Comparison of ENCODE assay signal across 19 cellular contexts in genomic region chr9:78985084-78985738, GRCh38.
DNase-seq lines count a peak whose midpoint lies in the region; FAIRE-seq and TF ChIP-seq lines count a peak whose summit lies in the region.
"Had no signal": no experiment of that assay in that cellular context is flagged by ENCODE, and none has a peak within 500 bp of the region (broad histone marks: within the 10 kb centered on the region; RNA-seq: fewer than 3 reads in every experiment).

No MANE protein-coding gene starts in this region.

- peaks cover 20% of the 10 kb centered on the region for H3K4me1 Mint-ChIP-seq in MCF 10A (ENCODE audit: insufficient read depth, unreplicated experiment)
- H3K4me1 Mint-ChIP-seq: activated T-helper 17 cell treated with anti-CD3 and anti-CD28 coated beads, Interleukin-2, amount 50 U/mL, for 72 hours; natural killer cell had no signal

- H3K27ac ChIP-seq in breast epithelium: no peak overlapping the region
- no peak overlapping the region for H3K27ac ChIP-seq in H1 (ENCODE audit: low read depth, low read length)
- H3K27ac ChIP-seq in small intestine (ENCODE audit: low read depth in 1 of 2, low read length in 1 of 2): no peak overlapping the region
- H3K27ac ChIP-seq: adrenal gland, gastrocnemius medialis had no signal

- no peaks in the 10 kb centered on the region for H3K27me3 Mint-ChIP-seq in MCF 10A (ENCODE audit: insufficient read depth, unreplicated experiment)
- H3K27me3 Mint-ChIP-seq: activated T-helper 17 cell treated with anti-CD3 and anti-CD28 coated beads, Interleukin-2, amount 50 U/mL, for 72 hours had no signal

- no peak overlapping the region for H3K4me3 ChIP-seq in breast epithelium
- H3K4me3 ChIP-seq in H1 (ENCODE audit: extremely low read depth in 1 of 4, insufficient read depth in 2 of 4, low read depth in 3 of 4, low read length in 4 of 4): no peak overlapping the region
- H3K4me3 ChIP-seq in skeletal muscle satellite cell (ENCODE audit: low read length): peak overlapping the region; percentile 5
- H3K4me3 ChIP-seq in small intestine (ENCODE audit: low read depth in 1 of 2, low read length in 2 of 2): no peak overlapping the region
- H3K4me3 ChIP-seq: adrenal gland, gastrocnemius medialis, GM23338 had no signal

- H3K18ac ChIP-seq in H1 (ENCODE audit: extremely low read depth, low read length): no peak overlapping the region

- no peak overlapping the region for H4K8ac ChIP-seq in H1 (ENCODE audit: extremely low read depth, insufficient read depth, low read length)

- BruUV-seq in MCF 10A (replicated peaks; lab: Mats Ljungman, UMichigan): no TSS peak

- no peak overlapping the region for H4K91ac ChIP-seq in H1 (replicated peaks; ENCODE audit: insufficient read length, low read length)

- no peak overlapping the region for H4K5ac ChIP-seq in H1 (ENCODE audit: insufficient read length, low read depth, low read length)

- 0 out of 2 replicates have a peak overlapping the region, but pooled peaks have one; percentile 16 for H2BK20ac ChIP-seq in H1 (ENCODE audit: low read length)

- no peak overlapping the region for H3K4me2 ChIP-seq in H1 (ENCODE audit: insufficient read depth in 1 of 2, low read depth in 2 of 2, low read length in 2 of 2)
- peak overlapping the region; percentile 62 for H3K4me2 ChIP-seq in skeletal muscle satellite cell (ENCODE audit: low read length)
- H3K4me2 ChIP-seq: GM23338 had no signal

- H3K9ac ChIP-seq in H1 (replicated peaks in 1 of 4; ENCODE audit: extremely low read depth in 1 of 4, low read depth in 3 of 4, low read length in 3 of 4) (no peak overlapping the region), skeletal muscle satellite cell (ENCODE audit: low read depth, low read length) (no peak overlapping the region)

- peaks cover 7% of the 10 kb centered on the region for H3K9me3 Mint-ChIP-seq in MCF 10A (ENCODE audit: unreplicated experiment)
- H3K9me3 Mint-ChIP-seq: activated T-helper 17 cell treated with anti-CD3 and anti-CD28 coated beads, Interleukin-2, amount 50 U/mL, for 72 hours; GM23338 had no signal

- POLR2A ChIA-PET in MCF 10A (lab: Yijun Ruan, JAX): interaction anchor here (0.8 kb wide), 1 partner anchor 20 kb away, joined by 3 read pairs; no protein-coding TSS in a partner anchor
- POLR2A ChIA-PET in H1 (lab: Charles Lee; ENCODE audit: partially characterized antibody): no interaction called here

- H3K36me3 ChIP-seq in breast epithelium (no peaks in the 10 kb centered on the region), H1 (ENCODE audit: control insufficient read depth in 2 of 4, insufficient read depth in 4 of 4, low read length in 3 of 4) (no peaks in the 10 kb centered on the region), skeletal muscle satellite cell (ENCODE audit: insufficient read depth, low read length) (no peaks in the 10 kb centered on the region), small intestine (ENCODE audit: control insufficient read depth in 2 of 2, insufficient read depth in 2 of 2, low read length in 2 of 2) (no peaks in the 10 kb centered on the region)
- H3K36me3 ChIP-seq: adrenal gland, gastrocnemius medialis had no signal

- H3K4me1 ChIP-seq in breast epithelium (no peaks in the 10 kb centered on the region), H1 (replicated peaks in 1 of 4; ENCODE audit: control insufficient read depth in 3 of 4, insufficient read depth in 4 of 4, low read length in 3 of 4) (peaks cover 0 to 7% (median 5%) of the 10 kb centered on the region in 4 experiments; a peak in 3 of 7 replicates), skeletal muscle satellite cell (ENCODE audit: control insufficient read depth, insufficient read depth, low read length) (peaks cover 35% of the 10 kb centered on the region), small intestine (ENCODE audit: control insufficient read depth in 2 of 2, insufficient read depth in 1 of 2, low read depth in 1 of 2, low read length in 1 of 2) (no peaks in the 10 kb centered on the region)
- H3K4me1 ChIP-seq: adrenal gland, gastrocnemius medialis had no signal

- H3K9me3 ChIP-seq in breast epithelium (no peaks in the 10 kb centered on the region), H1 (ENCODE audit: insufficient read depth in 2 of 2, low read depth in 1 of 2, low read length in 1 of 2) (no peaks in the 10 kb centered on the region), skeletal muscle satellite cell (replicated peaks; ENCODE audit: low read length) (no peaks in the 10 kb centered on the region), small intestine (ENCODE audit: control insufficient read depth, low read depth) (no peaks in the 10 kb centered on the region)
- H3K9me3 ChIP-seq: adrenal gland, gastrocnemius medialis had no signal

- TF ChIP-seq CTCF in MCF 10A (IDR thresholded peaks at IDR 0.05; ENCODE audit: unreplicated experiment): no peak
- TF ChIP-seq CTCF in breast epithelium (IDR thresholded peaks at IDR 0.05): no peak
- TF ChIP-seq CTCF in H1 (IDR thresholded peaks at IDR 0.05; ENCODE audit: control extremely low read depth in 1 of 3, insufficient read depth in 1 of 3, low read depth in 1 of 3, low read length in 3 of 3): no peak

- no peak for FAIRE-seq in H1 (lab: Jason Lieb, UNC)
- FAIRE-seq in small intestine (lab: Jason Lieb, UNC): no peak
- FAIRE-seq: urothelium cell line had no signal

- H4K20me1 ChIP-seq in H1 (replicated peaks in 1 of 2; ENCODE audit: control insufficient read depth in 1 of 2, insufficient read depth in 2 of 2, low read length in 2 of 2): no peaks in the 10 kb centered on the region

- no peak overlapping the region for H2BK5ac ChIP-seq in H1 (ENCODE audit: low read depth, low read length)

- H3K27me3 ChIP-seq in breast epithelium (no peaks in the 10 kb centered on the region), H1 (replicated peaks in 1 of 4; ENCODE audit: control insufficient read depth in 3 of 4, extremely low read depth in 1 of 4, insufficient read depth in 3 of 4, low read length in 3 of 4) (no peaks in the 10 kb centered on the region), skeletal muscle satellite cell (ENCODE audit: control insufficient read depth, insufficient read depth, low read length) (no peaks in the 10 kb centered on the region), small intestine (ENCODE audit: control insufficient read depth in 2 of 2, insufficient read depth in 2 of 2, low read length in 2 of 2) (no peaks in the 10 kb centered on the region)
- H3K27me3 ChIP-seq: adrenal gland, gastrocnemius medialis had no signal

- H3K14ac ChIP-seq in H1 (ENCODE audit: insufficient read length): no peak overlapping the region

- no peak overlapping the region; the same call in 1 of the 2 replicates for H2AFZ ChIP-seq in H1 (ENCODE audit: low read length)
- H2AFZ ChIP-seq: GM23338 had no signal

- no peaks in the 10 kb centered on the region for H3K23me2 ChIP-seq in H1 (ENCODE audit: low read depth, low read length)

- no peak overlapping the region for H2BK12ac ChIP-seq in H1 (ENCODE audit: low read depth, low read length)

- H3K4me3 Mint-ChIP-seq in MCF 10A (ENCODE audit: unreplicated experiment): peak overlapping the region; percentile 13
- H3K4me3 Mint-ChIP-seq: activated T-helper 17 cell treated with anti-CD3 and anti-CD28 coated beads, Interleukin-2, amount 50 U/mL, for 72 hours; GM23338; natural killer cell had no signal

- H3K27ac Mint-ChIP-seq in MCF 10A (ENCODE audit: low read depth, unreplicated experiment): no peak overlapping the region
- H3K27ac Mint-ChIP-seq: activated T-helper 17 cell treated with anti-CD3 and anti-CD28 coated beads, Interleukin-2, amount 50 U/mL, for 72 hours; GM23338; natural killer cell had no signal

- no peak overlapping the region for H2BK120ac ChIP-seq in H1 (replicated peaks; ENCODE audit: low read depth, low read length)

- H3K4ac ChIP-seq in H1 (replicated peaks; ENCODE audit: insufficient read length, low read depth, low read length): no peak overlapping the region

- H3K79me2 ChIP-seq in H1 (ENCODE audit: control insufficient read depth in 1 of 2, insufficient read depth in 2 of 2, low read length in 2 of 2): no peaks in the 10 kb centered on the region

- no peak overlapping the region for H2AK5ac ChIP-seq in H1 (ENCODE audit: low read depth, low read length)

- H3K36me3 Mint-ChIP-seq in MCF 10A (ENCODE audit: insufficient read depth, unreplicated experiment): no peaks in the 10 kb centered on the region
- H3K36me3 Mint-ChIP-seq: natural killer cell had no signal

- H3K56ac ChIP-seq in H1 (replicated peaks; ENCODE audit: insufficient read length, low read depth, low read length): no peak overlapping the region

- TF ChIP-seq EP300 in H1 (IDR thresholded peaks at IDR 0.05; ENCODE audit: borderline replicate concordance in 1 of 2, low read depth in 2 of 2, low read length in 2 of 2): no peak

- no peak overlapping the region for H3K23ac ChIP-seq in H1 (ENCODE audit: insufficient read length)

- intact Hi-C loops in MCF 10A (cut with micrococcal nuclease) (no loop called here), breast epithelium (cut with DNase I; ENCODE audit: low total_unique reads) (no loop called here)

- no peak overlapping the region for H2BK15ac ChIP-seq in H1 (ENCODE audit: low read length)

- TF ChIP-seq POLR2A in breast epithelium (IDR thresholded peaks at IDR 0.05): no peak
- TF ChIP-seq POLR2A in H1 (IDR thresholded peaks at IDR 0.05; ENCODE audit: control extremely low read depth in 1 of 2, low read depth in 2 of 2, low read length in 2 of 2): no peak

- no peaks in the 10 kb centered on the region for H3K79me1 ChIP-seq in H1 (ENCODE audit: low read depth, low read length)

- CTCF ChIA-PET in MCF 10A (lab: Yijun Ruan, JAX) (no interaction called here), H1 (lab: Charles Lee; ENCODE audit: partially characterized antibody) (interaction anchor here (1.7 kb wide), 1 partner anchor 26 kb away, joined by 5 read pairs; no protein-coding TSS in a partner anchor)

- 63% methylated on average over 2 of the region's 2 CpGs; no CpG with 5 or more reads in 1 of the 2 experiments for WGBS in H1 (ENCODE audit: extremely low coverage in 1 of 2, insufficient coverage in 1 of 2, insufficient read length in 1 of 2, insufficient replicate concordance in 2 of 2, low coverage in 1 of 2, low lambda C conversion rate in 2 of 2, missing lambda C conversion rate in 1 of 2), 2 experiments
- 64 to 73% (median 68%) methylated on average over 2 of the region's 2 CpGs for WGBS in small intestine, 3 donors

- no peak for TF ChIP-seq RAD21 in H1 (IDR thresholded peaks at IDR 0.05 in 1 of 2, conservative IDR thresholded peaks at IDR 0.05 in 1 of 2; ENCODE audit: low read depth in 2 of 2, low read length in 2 of 2)

- DNase-seq in MCF 10A (ENCODE audit: unreplicated experiment) (no peak), breast epithelium (ENCODE audit: low spot score in 2 of 2) (no peak), NCI-H345 (lab: John Stamatoyannopoulos, UW) (peak; percentile 30), H1 (ENCODE audit: low read depth in 1 of 2, low spot score in 2 of 2) (no peak), SHP77 (lab: John Stamatoyannopoulos, UW) (no peak), small intestine (no peak), DMS153 treated with DMSO at 0.1 percent for 48 hours (lab: John Stamatoyannopoulos, UW; ENCODE audit: unreplicated experiment) (no peak)
- DNase-seq: adrenal gland; gastrocnemius medialis; GDM1; natural killer cell; NCI-H187; NCI-H748 treated with DMSO at 0.1 percent for 48 hours; retina; stimulated activated CD4-positive, alpha-beta T cell treated with anti-CD3 and anti-CD28 coated beads, Interleukin-1b, Interleukin-23, amount 100 ng/mL, for 48 hours had no signal

TF ChIP-seq in H1, 55 proteins besides CTCF, POLR2A, EP300 and RAD21:
- no peak for TF ChIP-seq NRF1 (IDR thresholded peaks at IDR 0.05; ENCODE audit: low read depth, low read length)
- no peak for TF ChIP-seq SUZ12 (IDR thresholded peaks at IDR 0.05; ENCODE audit: low read length)
